17 cellular contexts compared by ENCODE assay signal in the genomic region with DNA sequence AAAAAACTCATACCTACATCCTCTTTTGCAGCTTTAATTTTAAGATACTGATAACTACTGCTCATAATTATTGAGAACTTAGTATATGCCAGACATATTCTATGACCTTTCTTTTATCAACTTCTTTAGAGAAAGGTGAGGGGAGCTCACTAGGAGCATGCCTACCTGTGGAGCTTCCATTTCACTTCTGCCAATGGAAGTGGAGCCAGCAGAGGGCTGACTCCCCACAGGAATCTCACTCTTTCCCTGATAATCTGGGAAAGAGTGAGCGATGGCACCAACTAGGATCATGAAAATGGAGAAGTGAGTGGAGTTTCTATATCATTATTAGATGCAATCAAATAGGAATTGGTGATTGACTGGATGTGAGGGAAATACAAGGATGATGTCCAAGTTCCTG.
DNase-seq lines count a peak whose midpoint lies in the region; ATAC-seq and TF ChIP-seq lines count a peak whose summit lies in the region.
"Had no signal": no experiment of that assay in that cellular context is flagged by ENCODE, and none has a peak within 500 bp of the region (broad histone marks: within the 10 kb centered on the region; RNA-seq: fewer than 3 reads in every experiment).

No MANE protein-coding gene starts in this region.

- H3K36me3 Mint-ChIP-seq in endodermal cell (ENCODE audit: low read depth): no peaks in the 10 kb centered on the region
- no peaks in the 10 kb centered on the region for H3K36me3 Mint-ChIP-seq in Calu3 (ENCODE audit: insufficient read depth, unreplicated experiment)
- H3K36me3 Mint-ChIP-seq: CD8-positive, alpha-beta memory T cell had no signal

- no peaks in the 10 kb centered on the region for H3K4me1 ChIP-seq in endodermal cell (ENCODE audit: control insufficient read depth, insufficient read depth, low read length)
- H3K4me1 ChIP-seq in smooth muscle cell (ENCODE audit: low read depth): no peaks in the 10 kb centered on the region
- H3K4me1 ChIP-seq: BLaER1, Caco-2 had no signal

- H3K9me3 ChIP-seq in endodermal cell (ENCODE audit: control insufficient read depth, low read length): no peaks in the 10 kb centered on the region
- H3K9me3 ChIP-seq in smooth muscle cell (replicated peaks; ENCODE audit: low read depth): no peaks in the 10 kb centered on the region
- H3K9me3 ChIP-seq: BLaER1, Caco-2 had no signal

- intact Hi-C loops in Calu3 (cut with micrococcal nuclease; ENCODE audit: unreplicated experiment): no loop called here

- no peak overlapping the region for H3K9ac ChIP-seq in endodermal cell (ENCODE audit: extremely low read depth, low read length, poor library complexity, severe bottlenecking)
- no peak overlapping the region for H3K9ac ChIP-seq in smooth muscle cell (ENCODE audit: low read depth)
- H3K9ac ChIP-seq: BLaER1 had no signal

- no peaks in the 10 kb centered on the region for H3K27me3 Mint-ChIP-seq in endodermal cell (ENCODE audit: insufficient read depth)
- no peaks in the 10 kb centered on the region for H3K27me3 Mint-ChIP-seq in Calu3 (ENCODE audit: unreplicated experiment)
- H3K27me3 Mint-ChIP-seq: CD8-positive, alpha-beta memory T cell had no signal

- BruUV-seq in Calu3 (replicated peaks; lab: Mats Ljungman, UMichigan): no TSS peak

- H3F3A ChIP-seq in smooth muscle cell (ENCODE audit: low read depth): no peaks in the 10 kb centered on the region

- H3K9me3 Mint-ChIP-seq in endodermal cell: no peaks in the 10 kb centered on the region
- peaks cover 2% of the 10 kb centered on the region for H3K9me3 Mint-ChIP-seq in Calu3 (ENCODE audit: low read depth, unreplicated experiment)

- H3K36me3 ChIP-seq in endodermal cell (ENCODE audit: control insufficient read depth, insufficient read depth, low read length) (no peaks in the 10 kb centered on the region), smooth muscle cell (ENCODE audit: low read depth) (no peaks in the 10 kb centered on the region)
- H3K36me3 ChIP-seq: BLaER1 had no signal

- WGBS in endodermal cell (ENCODE audit: insufficient coverage in 1 of 2, insufficient read length in 1 of 2), 2 experiments: 88% methylated on average over 1 of the region's 1 CpG; no CpG with 5 or more reads in 1 of the 2 experiments
- 92% methylated on average over 1 of the region's 1 CpG for WGBS in smooth muscle cell (ENCODE audit: low lambda C conversion rate)

- H3K79me2 ChIP-seq in smooth muscle cell (ENCODE audit: low read depth): no peaks in the 10 kb centered on the region

- no peak for ATAC-seq in GM18868 (IDR thresholded peaks at IDR 0.05; ENCODE audit: unreplicated experiment)
- ATAC-seq: GM12878 had no signal

- CTCF ChIA-PET in Calu3 (lab: Charles Lee): no interaction called here

- H3K4me3 Mint-ChIP-seq in endodermal cell (no peak overlapping the region), Calu3 (ENCODE audit: low read depth, unreplicated experiment) (no peak overlapping the region)
- H3K4me3 Mint-ChIP-seq: CD8-positive, alpha-beta memory T cell; HFFc6 had no signal

- TF ChIP-seq CTCF in endodermal cell (conservative IDR thresholded peaks at IDR 0.05) (peak; percentile 66), smooth muscle cell (IDR thresholded peaks at IDR 0.05; ENCODE audit: borderline replicate concordance, insufficient read depth, poor library complexity, severe bottlenecking) (peak; percentile 23), Calu3 (IDR thresholded peaks at IDR 0.05; ENCODE audit: unreplicated experiment) (no peak)

- no peak overlapping the region for H3K4me3 ChIP-seq in endodermal cell (ENCODE audit: low read length)
- H3K4me3 ChIP-seq in smooth muscle cell: no peak overlapping the region
- H3K4me3 ChIP-seq: BLaER1, GM12878 had no signal

- no peaks in the 10 kb centered on the region for H3K4me1 Mint-ChIP-seq in endodermal cell
- no peaks in the 10 kb centered on the region for H3K4me1 Mint-ChIP-seq in Calu3 (ENCODE audit: low read depth, unreplicated experiment)
- H3K4me1 Mint-ChIP-seq: CD8-positive, alpha-beta memory T cell had no signal

- H2AFZ ChIP-seq in smooth muscle cell (ENCODE audit: low read depth): no peak overlapping the region

- H3K27ac Mint-ChIP-seq in endodermal cell (no peak overlapping the region), Calu3 (ENCODE audit: unreplicated experiment) (no peak overlapping the region)
- H3K27ac Mint-ChIP-seq: CD8-positive, alpha-beta memory T cell; HFFc6 had no signal

- no peak overlapping the region for H3K27ac ChIP-seq in endodermal cell (ENCODE audit: low read depth, low read length)
- H3K27ac ChIP-seq in smooth muscle cell (ENCODE audit: low read depth): no peak overlapping the region
- H3K27ac ChIP-seq: 22Rv1, BLaER1 had no signal

- no peaks in the 10 kb centered on the region for H3K27me3 ChIP-seq in endodermal cell (ENCODE audit: control insufficient read depth, insufficient read depth, low read length, poor library complexity, severe bottlenecking)
- no peaks in the 10 kb centered on the region for H3K27me3 ChIP-seq in smooth muscle cell (ENCODE audit: low read depth)
- H3K27me3 ChIP-seq: BLaER1 had no signal

- peak; percentile 4 for DNase-seq in NCI-H748 (lab: John Stamatoyannopoulos, UW; ENCODE audit: unreplicated experiment)
- DNase-seq in NCI-H748 treated with DMSO at 0.1 percent for 48 hours (lab: John Stamatoyannopoulos, UW): no peak
- DNase-seq in SK-MEL-5 (ENCODE audit: low read depth, low spot score): peak; percentile 29
- peak; percentile 55 for DNase-seq in endodermal cell
- no peak for DNase-seq in smooth muscle cell (lab: John Stamatoyannopoulos, UW; ENCODE audit: unreplicated experiment)
- no peak for DNase-seq in Calu3
- DNase-seq in hepatic stellate cell (ENCODE audit: low spot score): no peak
- DNase-seq: AML-193; Caco-2; CD8-positive, alpha-beta memory T cell; GOT3; HCEC 1CT; HFFc6 had no signal

- in situ Hi-C loops in SK-MEL-5 (cut with HindIII; ENCODE audit: low pct_unique_long_range_greater_than_20kb, low sequenced_read_pairs): no loop called here

- H3K4me2 ChIP-seq in smooth muscle cell: no peak overlapping the region
- H3K4me2 ChIP-seq: BLaER1 had no signal

- H4K20me1 ChIP-seq in smooth muscle cell (ENCODE audit: low read depth): no peaks in the 10 kb centered on the region
- H4K20me1 ChIP-seq: BLaER1 had no signal

Comparison
In these comparisons a context has a peak if more than half of its experiments do, and no peak if none do; other contexts are left out.
1. DNase-seq: peak in NCI-H748 (single experiment), SK-MEL-5 (single experiment) and endodermal cell (single experiment); none in NCI-H748 treated with DMSO at 0.1 percent for 48 hours (single experiment), smooth muscle cell (single experiment), Calu3 (single experiment) and hepatic stellate cell (single experiment).